27 cellular contexts compared by ENCODE assay signal in the genomic region with DNA sequence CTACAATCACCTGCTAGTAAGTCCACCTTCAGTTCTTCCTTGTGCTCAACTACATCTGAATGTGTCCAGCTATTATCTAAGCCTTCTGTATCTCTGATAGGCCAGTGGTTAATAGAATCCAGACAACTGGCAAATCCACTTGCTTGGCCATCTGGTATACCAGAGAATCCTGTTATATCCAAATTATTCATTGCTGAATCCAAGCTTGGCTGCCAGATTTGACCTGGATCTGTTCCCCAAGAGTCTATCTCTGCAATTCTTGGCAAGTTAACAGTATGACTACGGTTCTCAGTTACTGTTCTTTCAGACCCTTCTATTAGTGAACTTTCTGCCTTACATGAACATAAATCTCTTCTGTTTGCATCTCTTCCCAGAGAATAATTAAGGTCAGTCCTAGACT.
DNase-seq lines count a peak whose midpoint lies in the region; ATAC-seq and TF ChIP-seq lines count a peak whose summit lies in the region.
"Had no signal": no experiment of that assay in that cellular context is flagged by ENCODE, and none has a peak within 500 bp of the region (broad histone marks: within the 10 kb centered on the region; RNA-seq: fewer than 3 reads in every experiment).

No MANE protein-coding gene starts in this region.

- H3K79me1 ChIP-seq in IMR-90 (ENCODE audit: low read depth in 1 of 2, low read length in 2 of 2), result no peaks in the 10 kb centered on the region

- H2AFZ ChIP-seq in IMR-90 (replicated peaks; ENCODE audit: low read length, poor library complexity), result no peak overlapping the region

- WGBS in IMR-90 (ENCODE audit: extremely low coverage in 2 of 2, insufficient read length in 1 of 2), 2 experiments, result no CpG with 5 or more reads among the region's 1 CpG

- no peak overlapping the region for H2BK15ac ChIP-seq in IMR-90 (ENCODE audit: low read depth, low read length)

- no peaks in the 10 kb centered on the region for H4K20me1 ChIP-seq in IMR-90 (ENCODE audit: insufficient read depth, low read length)

- TF ChIP-seq POLR2A in IMR-90 (IDR thresholded peaks at IDR 0.05; ENCODE audit: low read depth, low read length), result no peak

- intact Hi-C loops in IMR-90 (cut with micrococcal nuclease), result no loop called here

- no peak overlapping the region for H3K4me3 ChIP-seq in IMR-90 (ENCODE audit: insufficient read depth, low read depth, low read length)
- H3K4me3 ChIP-seq: K562, thyroid gland had no signal

- H2BK120ac ChIP-seq in IMR-90 (ENCODE audit: low read depth, low read length), result no peak overlapping the region

- no peak overlapping the region for H2BK20ac ChIP-seq in IMR-90 (ENCODE audit: low read depth, low read length)

- in situ Hi-C loops in IMR-90 (cut with MboI; ENCODE audit: low sequenced_read_pairs), result no loop called here

- H3K36me3 ChIP-seq in IMR-90 (ENCODE audit: control insufficient read depth, insufficient read depth, low read length), result no peaks in the 10 kb centered on the region
- H3K36me3 ChIP-seq: thyroid gland had no signal

- H4K5ac ChIP-seq in IMR-90 (ENCODE audit: low read depth, low read length), result no peak overlapping the region

- peaks cover 8% of the 10 kb centered on the region for H3K9me3 Mint-ChIP-seq in activated CD4-positive, alpha-beta T cell treated with anti-CD3 and anti-CD28 coated beads, Interleukin-2, amount 10 ng/mL, durations not matched to agents 7 days and 5 days
- H3K9me3 Mint-ChIP-seq: activated T-cell treated with anti-CD3 and anti-CD28 coated beads, Interleukin-2, amount 50 U/mL, for 24 hours; dendritic cell treated with granulocyte-macrophage colony-stimulating factor and Interleukin-4, amounts not matched to agents 40 ng/mL and 50 ng/mL, for 4 days; HFFc6 had no signal

- no peak for TF ChIP-seq CTCF in IMR-90 (conservative IDR thresholded peaks at IDR 0.05; ENCODE audit: low read depth, low read length)

- H3K4me1 ChIP-seq in IMR-90 (ENCODE audit: control insufficient read depth, insufficient read depth, low read length), result no peaks in the 10 kb centered on the region
- H3K4me1 ChIP-seq: thyroid gland had no signal

- H3K27ac Mint-ChIP-seq in activated CD4-positive, alpha-beta T cell treated with anti-CD3 and anti-CD28 coated beads, Interleukin-2, amount 10 ng/mL, durations not matched to agents 7 days and 5 days, result no peak overlapping the region
- H3K27ac Mint-ChIP-seq: activated CD4-positive, alpha-beta T cell treated with anti-CD3 and anti-CD28 coated beads for 36 hours; activated T-cell treated with anti-CD3 and anti-CD28 coated beads, Interleukin-2, amount 50 U/mL, for 24 hours; dendritic cell treated with granulocyte-macrophage colony-stimulating factor and Interleukin-4, amounts not matched to agents 40 ng/mL and 50 ng/mL, for 4 days; HFFc6 had no signal

- POLR2A ChIA-PET in IMR-90 (lab: Charles Lee; ENCODE audit: unreplicated experiment), result no interaction called here
- POLR2A ChIA-PET in activated CD4-positive, alpha-beta T cell treated with anti-CD3 and anti-CD28 coated beads, Interleukin-2, amount 10 ng/mL, durations not matched to agents 7 days and 5 days (lab: Charles Lee), result no interaction called here

- H3K9ac ChIP-seq in IMR-90 (ENCODE audit: low read depth, low read length), result no peak overlapping the region

- H3K18ac ChIP-seq in IMR-90 (ENCODE audit: low read depth, low read length), result no peak overlapping the region

- no peak overlapping the region for H3K56ac ChIP-seq in IMR-90 (ENCODE audit: extremely low read depth, insufficient read depth, low read length)

- no peak for ATAC-seq in IMR-90 (ENCODE audit: low read depth)
- ATAC-seq: K562, T-cell had no signal

- peaks cover 50% of the 10 kb centered on the region for H3K4me1 Mint-ChIP-seq in activated CD4-positive, alpha-beta T cell treated with anti-CD3 and anti-CD28 coated beads, Interleukin-2, amount 10 ng/mL, durations not matched to agents 7 days and 5 days

- H2AK9ac ChIP-seq in IMR-90 (replicated peaks; ENCODE audit: low read depth, low read length, poor library complexity), result no peak overlapping the region

- no peak overlapping the region for H2BK5ac ChIP-seq in IMR-90 (ENCODE audit: low read depth, low read length, poor library complexity, severe bottlenecking)

- H3K4me3 Mint-ChIP-seq in activated CD4-positive, alpha-beta T cell treated with anti-CD3 and anti-CD28 coated beads, Interleukin-2, amount 10 ng/mL, durations not matched to agents 7 days and 5 days, result no peak overlapping the region
- H3K4me3 Mint-ChIP-seq: activated CD4-positive, alpha-beta T cell treated with anti-CD3 and anti-CD28 coated beads for 36 hours; activated T-cell treated with anti-CD3 and anti-CD28 coated beads, Interleukin-2, amount 50 U/mL, for 24 hours; dendritic cell treated with granulocyte-macrophage colony-stimulating factor and Interleukin-4, amounts not matched to agents 40 ng/mL and 50 ng/mL, for 4 days; HFFc6 had no signal

- no peak overlapping the region for H3K4ac ChIP-seq in IMR-90 (ENCODE audit: low read depth, low read length)

- H3K36me3 Mint-ChIP-seq in activated CD4-positive, alpha-beta T cell treated with anti-CD3 and anti-CD28 coated beads, Interleukin-2, amount 10 ng/mL, durations not matched to agents 7 days and 5 days (ENCODE audit: low read depth), result peaks cover 1% of the 10 kb centered on the region
- H3K36me3 Mint-ChIP-seq: CD4-positive, CD25-positive, alpha-beta regulatory T cell; T-cell had no signal

- no peaks in the 10 kb centered on the region for H3K27me3 ChIP-seq in IMR-90 (ENCODE audit: control insufficient read depth, insufficient read depth, low read length)
- H3K27me3 ChIP-seq: thyroid gland had no signal

- H3K27ac ChIP-seq in IMR-90 (ENCODE audit: insufficient read depth, low read length), result no peak overlapping the region
- H3K27ac ChIP-seq: thyroid gland had no signal

- no peak overlapping the region for H4K91ac ChIP-seq in IMR-90 (ENCODE audit: insufficient read depth, low read depth, low read length)

- no peak overlapping the region for H3K23ac ChIP-seq in IMR-90 (ENCODE audit: low read depth, low read length)

- dilution Hi-C loops in IMR-90 (cut with HindIII; ENCODE audit: low sequenced_read_pairs, unreplicated experiment), result no loop called here

- no TSS peak for BruUV-seq in IMR-90 (replicated peaks; lab: Mats Ljungman, UMichigan)

- H4K8ac ChIP-seq in IMR-90 (ENCODE audit: low read depth in 2 of 2, low read length in 2 of 2), result no peak overlapping the region

- no peaks in the 10 kb centered on the region for H3K27me3 Mint-ChIP-seq in activated CD4-positive, alpha-beta T cell treated with anti-CD3 and anti-CD28 coated beads, Interleukin-2, amount 10 ng/mL, durations not matched to agents 7 days and 5 days
- H3K27me3 Mint-ChIP-seq: activated T-cell treated with anti-CD3 and anti-CD28 coated beads, Interleukin-2, amount 50 U/mL, for 24 hours; CD4-positive, CD25-positive, alpha-beta regulatory T cell; dendritic cell treated with granulocyte-macrophage colony-stimulating factor and Interleukin-4, amounts not matched to agents 40 ng/mL and 50 ng/mL, for 4 days; naive B cell; T-cell had no signal

- H3K9me3 ChIP-seq in IMR-90 (ENCODE audit: control insufficient read depth, insufficient read depth, low read length), result no peaks in the 10 kb centered on the region
- H3K9me3 ChIP-seq: thyroid gland had no signal

- H2AK5ac ChIP-seq in IMR-90 (ENCODE audit: low read depth, low read length), result no peak overlapping the region

- DNase-seq in AG20443 (ENCODE audit: low spot score), result peak; percentile 38
- DNase-seq in IMR-90, result peak; percentile 31
- DNase-seq in fibroblast of gingiva (ENCODE audit: low read depth), result peak; percentile 64
- peak; percentile 15 for DNase-seq in occipital lobe (lab: John Stamatoyannopoulos, UW)
- DNase-seq in activated CD4-positive, alpha-beta T cell treated with anti-CD3 and anti-CD28 coated beads, Interleukin-2, amount 10 ng/mL, durations not matched to agents 7 days and 5 days, result no peak
- no peak for DNase-seq in kidney tubule cell (ENCODE audit: low spot score)
- no peak for DNase-seq in DMS53 treated with DMSO at 0.1 percent for 48 hours (lab: John Stamatoyannopoulos, UW; ENCODE audit: unreplicated experiment)
- no peak for DNase-seq in NCI-H524 treated with DMSO at 0.1 percent for 48 hours (lab: John Stamatoyannopoulos, UW)
- DNase-seq: ACHN; activated CD4-positive, alpha-beta T cell treated with anti-CD3 and anti-CD28 coated beads for 36 hours; activated CD8-positive, alpha-beta memory T cell treated with anti-CD3 and anti-CD28 coated beads for 24 hours; activated naive CD4-positive, alpha-beta T cell; activated T-cell treated with anti-CD3 and anti-CD28 coated beads, Interleukin-2, amount 50 U/mL, for 24 hours; CD4-positive, CD25-positive, alpha-beta regulatory T cell; head of caudate nucleus; HFFc6; naive B cell; NCI-H1417 treated with DMSO at 0.1 percent for 48 hours; NCI-H2081 treated with DMSO at 0.1 percent for 48 hours; NK-92 treated with Interleukin-12 subunit alpha and Interleukin-12 subunit beta, amount 100 ng/mL, for 24 hours; SIG-M5; stimulated activated CD4-positive, alpha-beta T cell treated with anti-CD3 and anti-CD28 coated beads, Interleukin-4, amount 100 ng/mL, for 24 hours; stimulated activated naive CD4-positive, alpha-beta T cell treated with Interleukin-2 at 50 U/mL for 16 hours; T-cell; thyroid gland had no signal

- CTCF ChIA-PET in IMR-90 (lab: Yijun Ruan, JAX), result no interaction called here
- CTCF ChIA-PET in activated CD4-positive, alpha-beta T cell treated with anti-CD3 and anti-CD28 coated beads, Interleukin-2, amount 10 ng/mL, durations not matched to agents 7 days and 5 days (lab: Charles Lee), result no interaction called here

- no peaks in the 10 kb centered on the region for H3K9me1 ChIP-seq in IMR-90 (ENCODE audit: insufficient read depth, low read length)

- H3K4me2 ChIP-seq in IMR-90 (ENCODE audit: low read depth, low read length), result no peak overlapping the region

- H3K14ac ChIP-seq in IMR-90 (replicated peaks; ENCODE audit: low read depth, low read length), result no peak overlapping the region

- no peak for TF ChIP-seq RAD21 in IMR-90 (IDR thresholded peaks at IDR 0.05; ENCODE audit: low read length)

TF ChIP-seq in IMR-90, 13 proteins besides CTCF, POLR2A, EP300 and RAD21 (continues in another document):
- TF ChIP-seq RCOR1 (IDR thresholded peaks at IDR 0.05; ENCODE audit: insufficient replicate concordance, low read length), result no peak
- TF ChIP-seq RFX5 (IDR thresholded peaks at IDR 0.05; ENCODE audit: low read depth, low read length), result no peak
- TF ChIP-seq MXI1 (IDR thresholded peaks at IDR 0.05; ENCODE audit: borderline replicate concordance, low read depth, low read length), result no peak
- TF ChIP-seq, protein P1, sequence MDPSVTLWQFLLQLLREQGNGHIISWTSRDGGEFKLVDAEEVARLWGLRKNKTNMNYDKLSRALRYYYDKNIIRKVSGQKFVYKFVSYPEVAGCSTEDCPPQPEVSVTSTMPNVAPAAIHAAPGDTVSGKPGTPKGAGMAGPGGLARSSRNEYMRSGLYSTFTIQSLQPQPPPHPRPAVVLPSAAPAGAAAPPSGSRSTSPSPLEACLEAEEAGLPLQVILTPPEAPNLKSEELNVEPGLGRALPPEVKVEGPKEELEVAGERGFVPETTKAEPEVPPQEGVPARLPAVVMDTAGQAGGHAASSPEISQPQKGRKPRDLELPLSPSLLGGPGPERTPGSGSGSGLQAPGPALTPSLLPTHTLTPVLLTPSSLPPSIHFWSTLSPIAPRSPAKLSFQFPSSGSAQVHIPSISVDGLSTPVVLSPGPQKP (IDR thresholded peaks at IDR 0.05; ENCODE audit: borderline replicate concordance, low read depth, low read length), result no peak
- TF ChIP-seq MAFK (IDR thresholded peaks at IDR 0.05; ENCODE audit: low read depth, low read length), result no peak

Comparison
In these comparisons a context has a peak if more than half of its experiments do, and no peak if none do; other contexts are left out.
1. DNase-seq: peak in AG20443 (single experiment), IMR-90 (single experiment), fibroblast of gingiva (single experiment) and occipital lobe (single experiment); none in activated CD4-positive, alpha-beta T cell treated with anti-CD3 and anti-CD28 coated beads, Interleukin-2, amount 10 ng/mL, durations not matched to agents 7 days and 5 days (single experiment), kidney tubule cell (single experiment), DMS53 treated with DMSO at 0.1 percent for 48 hours (single experiment) and NCI-H524 treated with DMSO at 0.1 percent for 48 hours (single experiment).